In genomic region chr2:28648671-28649395, GRCh38 we compare ENCODE assay signal across 12 cellular contexts.
A peak's percentile ranks its signal among the peaks of the same experiment; 100 is the strongest.
DNase-seq lines count a peak whose midpoint lies in the region; ATAC-seq and TF ChIP-seq lines count a peak whose summit lies in the region.
"Had no signal": no experiment of that assay in that cellular context is flagged by ENCODE, and none has a peak within 500 bp of the region (broad histone marks: within the 10 kb centered on the region; RNA-seq: fewer than 3 reads in every experiment).

No MANE protein-coding gene starts in this region.

- no peaks in the 10 kb centered on the region for H3K36me3 ChIP-seq in tibial artery
- H3K36me3 ChIP-seq: thyroid gland had no signal

- peak overlapping the region; percentile 74 to 78 for H3K27ac ChIP-seq in tibial artery
- H3K27ac ChIP-seq: thyroid gland had no signal

- H3K36me3 Mint-ChIP-seq in activated T-cell treated with anti-CD3 and anti-CD28 coated beads, Interleukin-2, amount 50 U/mL, for 24 hours (ENCODE audit: low read depth) = no peaks in the 10 kb centered on the region
- H3K36me3 Mint-ChIP-seq in activated T-helper 2 cell treated with anti-CD3 and anti-CD28 coated beads, Interferon-gamma antibody, Interleukin-2, Interleukin-4, amounts not matched to agents 10 μg/mL and 5 μg/mL and 100 μg/mL, durations not matched to agents 14 hours and 24 hours and 36 hours (ENCODE audit: low read depth) = no peaks in the 10 kb centered on the region
- no peaks in the 10 kb centered on the region for H3K36me3 Mint-ChIP-seq in memory B cell
- H3K36me3 Mint-ChIP-seq: naive B cell had no signal

- ATAC-seq in memory B cell (ENCODE audit: low read depth) (no peak), HG03469 (IDR thresholded peaks at IDR 0.05; ENCODE audit: unreplicated experiment) (no peak), GM18520 (IDR thresholded peaks at IDR 0.05; ENCODE audit: unreplicated experiment) (no peak)
- ATAC-seq: sciatic nerve had no signal

- peaks cover 0 to 59% (median 34%) of the 10 kb centered on the region in 4 donors for H3K4me1 ChIP-seq in tibial artery

- no peaks in the 10 kb centered on the region for H3K27me3 ChIP-seq in tibial artery
- H3K27me3 ChIP-seq: thyroid gland had no signal

- peak overlapping the region; percentile 85 for H3K27ac Mint-ChIP-seq in activated T-cell treated with anti-CD3 and anti-CD28 coated beads, Interleukin-2, amount 50 U/mL, for 24 hours
- H3K27ac Mint-ChIP-seq in activated T-helper 2 cell treated with anti-CD3 and anti-CD28 coated beads, Interferon-gamma antibody, Interleukin-2, Interleukin-4, amounts not matched to agents 10 μg/mL and 5 μg/mL and 100 μg/mL, durations not matched to agents 14 hours and 24 hours and 36 hours = peak overlapping the region; percentile 70
- H3K27ac Mint-ChIP-seq in memory B cell = peak overlapping the region; percentile 45

- H3K9me3 Mint-ChIP-seq in activated T-cell treated with anti-CD3 and anti-CD28 coated beads, Interleukin-2, amount 50 U/mL, for 24 hours = no peaks in the 10 kb centered on the region
- H3K9me3 Mint-ChIP-seq in activated T-helper 2 cell treated with anti-CD3 and anti-CD28 coated beads, Interferon-gamma antibody, Interleukin-2, Interleukin-4, amounts not matched to agents 10 μg/mL and 5 μg/mL and 100 μg/mL, durations not matched to agents 14 hours and 24 hours and 36 hours = no peaks in the 10 kb centered on the region
- no peaks in the 10 kb centered on the region for H3K9me3 Mint-ChIP-seq in memory B cell

- no peak overlapping the region for H3K4me3 ChIP-seq in tibial artery
- H3K4me3 ChIP-seq: thyroid gland had no signal

- DNase-seq in activated T-cell treated with anti-CD3 and anti-CD28 coated beads, Interleukin-2, amount 50 U/mL, for 24 hours = no peak
- DNase-seq in activated T-cell treated with anti-CD3 and anti-CD28 coated beads, Interleukin-2, amount 50 U/mL, for 1 hour = no peak
- no peak for DNase-seq in activated T-helper 2 cell treated with anti-CD3 and anti-CD28 coated beads, Interferon-gamma antibody, Interleukin-2, Interleukin-4, amounts not matched to agents 10 μg/mL and 5 μg/mL and 100 μg/mL, durations not matched to agents 14 hours and 24 hours and 36 hours (ENCODE audit: low spot score)
- DNase-seq in memory B cell (ENCODE audit: low spot score in 2 of 2) = no peak
- DNase-seq in tibial artery = no peak
- no peak for DNase-seq in SK-N-DZ (ENCODE audit: low spot score)
- DNase-seq: naive B cell, NCI-H1092, thyroid gland had no signal

- no peak for TF ChIP-seq CTCF in tibial artery (IDR thresholded peaks at IDR 0.05)

- H3K9me3 ChIP-seq in tibial artery = no peaks in the 10 kb centered on the region
- H3K9me3 ChIP-seq: thyroid gland had no signal

- H3K4me3 Mint-ChIP-seq in activated T-cell treated with anti-CD3 and anti-CD28 coated beads, Interleukin-2, amount 50 U/mL, for 24 hours = no peak overlapping the region
- no peak overlapping the region for H3K4me3 Mint-ChIP-seq in activated T-helper 2 cell treated with anti-CD3 and anti-CD28 coated beads, Interferon-gamma antibody, Interleukin-2, Interleukin-4, amounts not matched to agents 10 μg/mL and 5 μg/mL and 100 μg/mL, durations not matched to agents 14 hours and 24 hours and 36 hours (ENCODE audit: low read depth)
- H3K4me3 Mint-ChIP-seq in memory B cell = no peak overlapping the region

- intact Hi-C loops in activated T-helper 2 cell treated with anti-CD3 and anti-CD28 coated beads, Interferon-gamma antibody, Interleukin-2, Interleukin-4, amounts not matched to agents 10 μg/mL and 5 μg/mL and 100 μg/mL, durations not matched to agents 14 hours and 24 hours and 36 hours (cut with micrococcal nuclease) = loop anchor here (1.0 to 2.0 kb wide), 3 partner anchors 32 to 55 kb away; no protein-coding TSS in a partner anchor
- intact Hi-C loops in tibial artery (cut with DNase I; ENCODE audit: low total_unique reads) = no loop called here

- H3K27me3 Mint-ChIP-seq in activated T-cell treated with anti-CD3 and anti-CD28 coated beads, Interleukin-2, amount 50 U/mL, for 24 hours = no peaks in the 10 kb centered on the region
- no peaks in the 10 kb centered on the region for H3K27me3 Mint-ChIP-seq in activated T-helper 2 cell treated with anti-CD3 and anti-CD28 coated beads, Interferon-gamma antibody, Interleukin-2, Interleukin-4, amounts not matched to agents 10 μg/mL and 5 μg/mL and 100 μg/mL, durations not matched to agents 14 hours and 24 hours and 36 hours (ENCODE audit: low read depth)
- no peaks in the 10 kb centered on the region for H3K27me3 Mint-ChIP-seq in memory B cell
- H3K27me3 Mint-ChIP-seq: naive B cell had no signal

- H3K4me1 Mint-ChIP-seq in activated T-cell treated with anti-CD3 and anti-CD28 coated beads, Interleukin-2, amount 50 U/mL, for 24 hours (ENCODE audit: low read depth) = peaks cover 29% of the 10 kb centered on the region
- H3K4me1 Mint-ChIP-seq in activated T-helper 2 cell treated with anti-CD3 and anti-CD28 coated beads, Interferon-gamma antibody, Interleukin-2, Interleukin-4, amounts not matched to agents 10 μg/mL and 5 μg/mL and 100 μg/mL, durations not matched to agents 14 hours and 24 hours and 36 hours (ENCODE audit: low read depth) = peaks cover 31% of the 10 kb centered on the region
- peaks cover 8% of the 10 kb centered on the region for H3K4me1 Mint-ChIP-seq in memory B cell
